In genomic region chr11:66346476-66347424, GRCh38 we compare ENCODE assay signal across 7 cellular contexts. TPM values are rescaled to one million over a fixed set of nuclear protein-coding genes. Genes with fewer than 3 reads are reported as not detected.
DNase-seq lines count a peak whose midpoint lies in the region; ATAC-seq and TF ChIP-seq lines count a peak whose summit lies in the region.
"Had no signal": no experiment of that assay in that cellular context is flagged by ENCODE, and none has a peak within 500 bp of the region (broad histone marks: within the 10 kb centered on the region; RNA-seq: fewer than 3 reads in every experiment).

No MANE protein-coding gene starts in this region.

- no peak for TF ChIP-seq CTCF in fibroblast of mammary gland (conservative IDR thresholded peaks at IDR 0.05; ENCODE audit: control insufficient read depth, insufficient read depth, low read depth, low read length)
- TF ChIP-seq CTCF in stomach (IDR thresholded peaks at IDR 0.05) = no peak

- no peak for TF ChIP-seq EP300 in stomach (IDR thresholded peaks at IDR 0.05)

- H3K4me3 Mint-ChIP-seq in activated T-cell treated with anti-CD3 and anti-CD28 coated beads, Interleukin-2, amount 50 U/mL, for 24 hours = peak overlapping the region; percentile 97

- ATAC-seq in HG03354 (IDR thresholded peaks at IDR 0.05; ENCODE audit: poor library complexity, severe bottlenecking, unreplicated experiment) (no peak), HG02610 (IDR thresholded peaks at IDR 0.05; ENCODE audit: unreplicated experiment) (no peak)

- H3K4me3 ChIP-seq in fibroblast of mammary gland (ENCODE audit: control insufficient read depth, low read depth, low read length) = peak overlapping the region; percentile 88
- peak overlapping the region; percentile 55 to 87 (median 82) for H3K4me3 ChIP-seq in stomach

- peaks cover 37 to 69% (median 57%) of the 10 kb centered on the region in 4 donors for H3K4me1 ChIP-seq in stomach

- H3K36me3 Mint-ChIP-seq in activated T-cell treated with anti-CD3 and anti-CD28 coated beads, Interleukin-2, amount 50 U/mL, for 24 hours (ENCODE audit: low read depth) = peaks cover 32% of the 10 kb centered on the region

- peaks cover 52% of the 10 kb centered on the region for H3K4me1 Mint-ChIP-seq in activated T-cell treated with anti-CD3 and anti-CD28 coated beads, Interleukin-2, amount 50 U/mL, for 24 hours (ENCODE audit: low read depth)

- no peaks in the 10 kb centered on the region for H3K9me3 ChIP-seq in stomach

- no peaks in the 10 kb centered on the region for H3K27me3 ChIP-seq in stomach

- no peaks in the 10 kb centered on the region for H3K9me3 Mint-ChIP-seq in activated T-cell treated with anti-CD3 and anti-CD28 coated beads, Interleukin-2, amount 50 U/mL, for 24 hours

- no peak for TF ChIP-seq POLR2A in stomach (IDR thresholded peaks at IDR 0.05)

- peaks cover 7 to 12% (median 10%) of the 10 kb centered on the region in 4 donors for H3K36me3 ChIP-seq in stomach

- peak overlapping the region; percentile 95 for H3K27ac Mint-ChIP-seq in activated T-cell treated with anti-CD3 and anti-CD28 coated beads, Interleukin-2, amount 50 U/mL, for 24 hours

- H3K27ac ChIP-seq in stomach = peak overlapping the region; percentile 78 to 96 (median 94)

- DNase-seq in activated T-cell treated with anti-CD3 and anti-CD28 coated beads, Interleukin-2, amount 50 U/mL, for 24 hours = peak; percentile 49
- DNase-seq in activated T-cell treated with anti-CD3 and anti-CD28 coated beads, Interleukin-2, amount 50 U/mL, for 1 hour = no peak
- DNase-seq in fibroblast of mammary gland (ENCODE audit: low read depth) = no peak
- peak; percentile 41 for DNase-seq in stomach

- WGBS in stomach, 5 donors = 13 to 47% (median 20%) methylated on average over 34 to 68 of the region's 68 CpGs

- peaks cover 3% of the 10 kb centered on the region for H3K27me3 Mint-ChIP-seq in activated T-cell treated with anti-CD3 and anti-CD28 coated beads, Interleukin-2, amount 50 U/mL, for 24 hours

- intact Hi-C loops in stomach (cut with DNase I; ENCODE audit: low total_unique reads) = no loop called here

RNA-seq across cellular contexts. Expression of gene B4GAT1, which starts 0.7 kb away (rescaled TPM):
- 10 to 100 TPM in 4 of 5 donors, 1 to 10 TPM in 1; 3.5 to 22.3 (median 18.4) TPM for total RNA-seq in stomach
- 10 to 100 TPM; 10.8 to 17.3 (median 11.3) TPM for polyA plus RNA-seq in stomach

RNA-seq across cellular contexts. Expression of gene BRMS1, which starts 1.8 kb away (rescaled TPM):
- 100 to 1,000 TPM in 1 of 5 donors, 10 to 100 TPM in 4; 14.6 to 105 (median 37.4) TPM for total RNA-seq in stomach
- polyA plus RNA-seq in stomach = 10 to 100 TPM; 60.1 to 68.7 (median 64.2) TPM

RNA-seq across cellular contexts. Expression of gene RIN1, which starts 10.5 kb away (rescaled TPM):
- total RNA-seq in stomach = 10 to 100 TPM in 2 of 5 donors, 1 to 10 TPM in 2, under 1 TPM in 1; 0.58 to 26.4 (median 7.1) TPM
- 10 to 100 TPM in 2 of 3 donors, 1 to 10 TPM in 1; 7.8 to 17.3 (median 10.7) TPM for polyA plus RNA-seq in stomach

RNA-seq across cellular contexts. Expression of gene SLC29A2, which starts 24.8 kb away (rescaled TPM):
- 10 to 100 TPM in 1 of 5 donors, 1 to 10 TPM in 4; 3.9 to 14.3 (median 7.0) TPM for total RNA-seq in stomach
- 10 to 100 TPM in 1 of 3 donors, 1 to 10 TPM in 2; 2.0 to 10.1 (median 5.8) TPM for polyA plus RNA-seq in stomach

RNA-seq across cellular contexts. Expression of gene CD248, which starts 29.9 kb away (rescaled TPM):
- 10 to 100 TPM in 2 of 5 donors, 1 to 10 TPM in 2, under 1 TPM in 1; 0.58 to 66.9 (median 6.8) TPM for total RNA-seq in stomach
- polyA plus RNA-seq in stomach = 1 to 10 TPM; 2.3 to 5.6 (median 4.6) TPM
- total RNA-seq: renal cortical epithelial cell had no signal

Comparison
In these comparisons a context has a peak if more than half of its experiments do, and no peak if none do; other contexts are left out.
1. DNase-seq: peak in activated T-cell treated with anti-CD3 and anti-CD28 coated beads, Interleukin-2, amount 50 U/mL, for 24 hours (single experiment) and stomach (single experiment); none in activated T-cell treated with anti-CD3 and anti-CD28 coated beads, Interleukin-2, amount 50 U/mL, for 1 hour (single experiment) and fibroblast of mammary gland (single experiment).